Comparison of ENCODE assay signal across 14 cellular contexts in the genomic region with DNA sequence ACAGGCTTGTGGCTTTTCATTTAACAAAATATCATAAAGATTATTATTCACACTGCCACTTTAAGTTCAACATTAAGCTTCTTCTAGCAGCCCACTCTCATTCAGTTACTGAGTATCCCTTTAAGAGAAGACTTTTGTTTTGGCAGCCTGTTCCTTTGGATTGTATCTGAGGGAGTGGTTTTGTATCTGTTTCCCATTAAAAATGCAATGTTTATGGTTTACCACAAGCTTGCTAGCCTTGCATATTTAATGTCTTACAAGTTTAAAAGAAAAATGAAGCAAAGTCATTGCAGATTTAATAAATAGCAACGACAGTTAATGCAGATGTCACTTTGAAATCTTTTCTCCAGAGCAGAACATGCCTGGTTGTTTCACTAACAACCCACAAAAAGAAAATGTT. TPM values are rescaled to one million over a fixed set of nuclear protein-coding genes. Genes with fewer than 3 reads are reported as not detected.
DNase-seq lines count a peak whose midpoint lies in the region; ATAC-seq, FAIRE-seq and TF ChIP-seq lines count a peak whose summit lies in the region.
"Had no signal": no experiment of that assay in that cellular context is flagged by ENCODE, and none has a peak within 500 bp of the region (broad histone marks: within the 10 kb centered on the region; RNA-seq: fewer than 3 reads in every experiment).

No MANE protein-coding gene starts in this region.

- H3K36me3 ChIP-seq in astrocyte (ENCODE audit: insufficient read depth, low read length) (no peaks in the 10 kb centered on the region), keratinocyte (ENCODE audit: control insufficient read depth in 2 of 2, extremely low read depth in 1 of 2, insufficient read depth in 2 of 2, low read length in 2 of 2) (no peaks in the 10 kb centered on the region), subcutaneous abdominal adipose tissue (ENCODE audit: control insufficient read depth in 5 of 5, insufficient read depth in 5 of 5, low read length in 5 of 5) (no peaks in the 10 kb centered on the region)
- H3K36me3 ChIP-seq: prostate gland had no signal

- H3K36me3 Mint-ChIP-seq in astrocyte (ENCODE audit: low read depth, unreplicated experiment) (no peaks in the 10 kb centered on the region), immature natural killer cell (no peaks in the 10 kb centered on the region)
- H3K36me3 Mint-ChIP-seq in activated T-helper 2 cell treated with anti-CD3 and anti-CD28 coated beads, Interferon-gamma antibody, Interleukin-2, Interleukin-4, amounts not matched to agents 10 μg/mL and 5 μg/mL and 100 μg/mL, durations not matched to agents 14 hours and 24 hours and 36 hours (ENCODE audit: low read depth) = no peaks in the 10 kb centered on the region
- H3K36me3 Mint-ChIP-seq in activated CD4-positive, alpha-beta T cell treated with anti-CD3 and anti-CD28 coated beads for 36 hours (ENCODE audit: low read depth) = no peaks in the 10 kb centered on the region

- no peak for ATAC-seq in HG03039 (IDR thresholded peaks at IDR 0.05; ENCODE audit: unreplicated experiment)
- ATAC-seq in activated CD4-positive, alpha-beta T cell treated with anti-CD3 and anti-CD28 coated beads for 36 hours = no peak
- ATAC-seq: stimulated activated naive CD8-positive, alpha-beta T cell treated with anti-CD3 and anti-CD28 coated beads, Interleukin-15, amount 100 ng/mL, for 72 hours had no signal

- H3K4me2 ChIP-seq in astrocyte (ENCODE audit: low read length) (peak overlapping the region; percentile 73), keratinocyte (ENCODE audit: control insufficient read depth, extremely low read depth, insufficient read depth, low read depth, low read length) (peak overlapping the region; percentile 29)

- H3K9me1 ChIP-seq in keratinocyte (ENCODE audit: control insufficient read depth, extremely low read depth, insufficient read depth, low read length) = no peaks in the 10 kb centered on the region

- CTCF ChIA-PET in activated CD4-positive, alpha-beta T cell treated with anti-CD3 and anti-CD28 coated beads for 36 hours (lab: Charles Lee) = interaction anchor here (0.7 to 1.5 kb wide), 2 partner anchors 236 to 1250 kb away, joined by 3 read pairs; no protein-coding TSS in a partner anchor

- H3K4me1 ChIP-seq in astrocyte (ENCODE audit: insufficient read depth, low read length) = peaks cover 16% of the 10 kb centered on the region
- peaks cover 23% of the 10 kb centered on the region for H3K4me1 ChIP-seq in keratinocyte (ENCODE audit: control insufficient read depth, extremely low read depth, insufficient read depth, low read length)
- peaks cover 0 to 2% (median 0%) of the 10 kb centered on the region in 5 donors for H3K4me1 ChIP-seq in subcutaneous abdominal adipose tissue (ENCODE audit: control insufficient read depth in 5 of 5, insufficient read depth in 5 of 5, low read length in 5 of 5)
- H3K4me1 ChIP-seq: prostate gland had no signal

- H3K4me1 Mint-ChIP-seq in astrocyte (ENCODE audit: low read depth, unreplicated experiment) = peaks cover 5% of the 10 kb centered on the region
- H3K4me1 Mint-ChIP-seq in activated T-helper 2 cell treated with anti-CD3 and anti-CD28 coated beads, Interferon-gamma antibody, Interleukin-2, Interleukin-4, amounts not matched to agents 10 μg/mL and 5 μg/mL and 100 μg/mL, durations not matched to agents 14 hours and 24 hours and 36 hours (ENCODE audit: low read depth) = no peaks in the 10 kb centered on the region
- H3K4me1 Mint-ChIP-seq in immature natural killer cell = no peaks in the 10 kb centered on the region
- no peaks in the 10 kb centered on the region for H3K4me1 Mint-ChIP-seq in activated CD4-positive, alpha-beta T cell treated with anti-CD3 and anti-CD28 coated beads for 36 hours
- H3K4me1 Mint-ChIP-seq: stimulated activated naive CD8-positive, alpha-beta T cell treated with anti-CD3 and anti-CD28 coated beads, Interleukin-15, amount 100 ng/mL, for 72 hours had no signal

- DNase-seq in H54 (ENCODE audit: insufficient read length, low spot score) = no peak
- peak; percentile 83 for DNase-seq in astrocyte (ENCODE audit: low read depth)
- DNase-seq in keratinocyte (ENCODE audit: low read depth, low spot score) = no peak
- no peak for DNase-seq in activated T-helper 2 cell treated with anti-CD3 and anti-CD28 coated beads, Interferon-gamma antibody, Interleukin-2, Interleukin-4, amounts not matched to agents 10 μg/mL and 5 μg/mL and 100 μg/mL, durations not matched to agents 14 hours and 24 hours and 36 hours (ENCODE audit: low spot score)
- no peak for DNase-seq in immature natural killer cell
- no peak for DNase-seq in activated CD4-positive, alpha-beta T cell treated with anti-CD3 and anti-CD28 coated beads for 36 hours
- DNase-seq: head of caudate nucleus; NCI-H2171; stimulated activated naive CD8-positive, alpha-beta T cell treated with anti-CD3 and anti-CD28 coated beads, Interleukin-15, amount 100 ng/mL, for 72 hours had no signal

- TF ChIP-seq POLR2A in H54 (IDR thresholded peaks at IDR 0.05; ENCODE audit: low read depth, low read length) = no peak

- no peaks in the 10 kb centered on the region for H3K9me3 Mint-ChIP-seq in astrocyte (ENCODE audit: unreplicated experiment)
- H3K9me3 Mint-ChIP-seq in activated T-helper 2 cell treated with anti-CD3 and anti-CD28 coated beads, Interferon-gamma antibody, Interleukin-2, Interleukin-4, amounts not matched to agents 10 μg/mL and 5 μg/mL and 100 μg/mL, durations not matched to agents 14 hours and 24 hours and 36 hours = no peaks in the 10 kb centered on the region
- no peaks in the 10 kb centered on the region for H3K9me3 Mint-ChIP-seq in immature natural killer cell
- H3K9me3 Mint-ChIP-seq in activated CD4-positive, alpha-beta T cell treated with anti-CD3 and anti-CD28 coated beads for 36 hours (ENCODE audit: low read depth) = no peaks in the 10 kb centered on the region
- H3K9me3 Mint-ChIP-seq: stimulated activated naive CD8-positive, alpha-beta T cell treated with anti-CD3 and anti-CD28 coated beads, Interleukin-15, amount 100 ng/mL, for 72 hours; T-helper 2 cell treated with Interferon-gamma antibody and Interleukin-4, amounts not matched to agents 5 μg/mL and 100 μg/mL, for 36 hours had no signal

- intact Hi-C loops in activated T-helper 2 cell treated with anti-CD3 and anti-CD28 coated beads, Interferon-gamma antibody, Interleukin-2, Interleukin-4, amounts not matched to agents 10 μg/mL and 5 μg/mL and 100 μg/mL, durations not matched to agents 14 hours and 24 hours and 36 hours (cut with micrococcal nuclease) = loop anchor here (10.0 kb wide), 1 partner anchor 144 kb away; no protein-coding TSS in a partner anchor
- intact Hi-C loops in activated CD4-positive, alpha-beta T cell treated with anti-CD3 and anti-CD28 coated beads for 36 hours (cut with DNase I, micrococcal nuclease) = no loop called here

- peak overlapping the region; percentile 49 for H3K9ac ChIP-seq in astrocyte (ENCODE audit: low read length)
- no peak overlapping the region for H3K9ac ChIP-seq in keratinocyte (ENCODE audit: control insufficient read depth, extremely low read depth, insufficient read depth, low read length)
- no peak overlapping the region for H3K9ac ChIP-seq in subcutaneous abdominal adipose tissue (ENCODE audit: low read length in 5 of 5)

- H3K9me3 ChIP-seq in astrocyte (ENCODE audit: insufficient read depth, low read depth, low read length) (no peaks in the 10 kb centered on the region), keratinocyte (ENCODE audit: control insufficient read depth, low read depth, low read length) (no peaks in the 10 kb centered on the region), subcutaneous abdominal adipose tissue (ENCODE audit: control insufficient read depth in 5 of 5, low read length in 5 of 5) (no peaks in the 10 kb centered on the region)
- H3K9me3 ChIP-seq: prostate gland had no signal

- H2AFZ ChIP-seq in astrocyte (ENCODE audit: low read depth, low read length) (no peak overlapping the region), keratinocyte (ENCODE audit: control insufficient read depth, low read length) (peak overlapping the region; percentile 74)

- POLR2A ChIA-PET in activated CD4-positive, alpha-beta T cell treated with anti-CD3 and anti-CD28 coated beads for 36 hours (lab: Charles Lee) = interaction anchor here (0.6 kb wide), 1 partner anchor 85 kb away, joined by 3 read pairs; no protein-coding TSS in a partner anchor

- TF ChIP-seq CTCF in astrocyte (IDR thresholded peaks at IDR 0.05; ENCODE audit: insufficient read depth, low read depth, low read length) (no peak), keratinocyte (optimal IDR thresholded peaks at IDR 0.05 in 1 of 3, IDR thresholded peaks at IDR 0.05 in 1 of 3, conservative IDR thresholded peaks at IDR 0.05 in 1 of 3; ENCODE audit: extremely low read depth in 1 of 3, insufficient read depth in 2 of 3, low read length in 3 of 3) (no peak)

- H3K4me3 Mint-ChIP-seq in astrocyte (ENCODE audit: unreplicated experiment) (no peak overlapping the region), immature natural killer cell (no peak overlapping the region)
- H3K4me3 Mint-ChIP-seq in activated T-helper 2 cell treated with anti-CD3 and anti-CD28 coated beads, Interferon-gamma antibody, Interleukin-2, Interleukin-4, amounts not matched to agents 10 μg/mL and 5 μg/mL and 100 μg/mL, durations not matched to agents 14 hours and 24 hours and 36 hours (ENCODE audit: low read depth) = no peak overlapping the region
- no peak overlapping the region for H3K4me3 Mint-ChIP-seq in activated CD4-positive, alpha-beta T cell treated with anti-CD3 and anti-CD28 coated beads for 36 hours
- H3K4me3 Mint-ChIP-seq: stimulated activated naive CD8-positive, alpha-beta T cell treated with anti-CD3 and anti-CD28 coated beads, Interleukin-15, amount 100 ng/mL, for 72 hours; T-helper 2 cell treated with Interferon-gamma antibody and Interleukin-4, amounts not matched to agents 5 μg/mL and 100 μg/mL, for 36 hours had no signal

- H3K27me3 Mint-ChIP-seq in astrocyte (ENCODE audit: low read depth, unreplicated experiment) = no peaks in the 10 kb centered on the region
- no peaks in the 10 kb centered on the region for H3K27me3 Mint-ChIP-seq in activated T-helper 2 cell treated with anti-CD3 and anti-CD28 coated beads, Interferon-gamma antibody, Interleukin-2, Interleukin-4, amounts not matched to agents 10 μg/mL and 5 μg/mL and 100 μg/mL, durations not matched to agents 14 hours and 24 hours and 36 hours (ENCODE audit: low read depth)
- peaks cover 0 to 2% (median 1%) of the 10 kb centered on the region in 3 donors for H3K27me3 Mint-ChIP-seq in immature natural killer cell (ENCODE audit: low read depth in 3 of 3)
- H3K27me3 Mint-ChIP-seq in activated CD4-positive, alpha-beta T cell treated with anti-CD3 and anti-CD28 coated beads for 36 hours = no peaks in the 10 kb centered on the region
- H3K27me3 Mint-ChIP-seq: stimulated activated naive CD8-positive, alpha-beta T cell treated with anti-CD3 and anti-CD28 coated beads, Interleukin-15, amount 100 ng/mL, for 72 hours had no signal

- no peaks in the 10 kb centered on the region for H4K20me1 ChIP-seq in astrocyte (ENCODE audit: insufficient read depth, low read length)
- H4K20me1 ChIP-seq in keratinocyte (ENCODE audit: control insufficient read depth, extremely low read depth, insufficient read depth, low read length) = no peaks in the 10 kb centered on the region

- H3K27ac ChIP-seq in astrocyte (ENCODE audit: low read depth, low read length) (peak overlapping the region; percentile 14), keratinocyte (ENCODE audit: control insufficient read depth, insufficient read depth, low read length) (no peak overlapping the region), subcutaneous abdominal adipose tissue (ENCODE audit: low read depth, low read length) (no peak overlapping the region)
- H3K27ac ChIP-seq: HL-60 had no signal

- H3K27ac Mint-ChIP-seq in astrocyte (ENCODE audit: unreplicated experiment) = no peak overlapping the region
- no peak overlapping the region for H3K27ac Mint-ChIP-seq in activated T-helper 2 cell treated with anti-CD3 and anti-CD28 coated beads, Interferon-gamma antibody, Interleukin-2, Interleukin-4, amounts not matched to agents 10 μg/mL and 5 μg/mL and 100 μg/mL, durations not matched to agents 14 hours and 24 hours and 36 hours
- no peak overlapping the region for H3K27ac Mint-ChIP-seq in immature natural killer cell
- H3K27ac Mint-ChIP-seq in activated CD4-positive, alpha-beta T cell treated with anti-CD3 and anti-CD28 coated beads for 36 hours = no peak overlapping the region
- H3K27ac Mint-ChIP-seq: stimulated activated naive CD8-positive, alpha-beta T cell treated with anti-CD3 and anti-CD28 coated beads, Interleukin-15, amount 100 ng/mL, for 72 hours; T-helper 2 cell treated with Interferon-gamma antibody and Interleukin-4, amounts not matched to agents 5 μg/mL and 100 μg/mL, for 36 hours had no signal

- H3K79me2 ChIP-seq in astrocyte (ENCODE audit: insufficient read depth, low read length) = no peaks in the 10 kb centered on the region
- H3K79me2 ChIP-seq in keratinocyte (ENCODE audit: control insufficient read depth, insufficient read depth, low read length) = no peaks in the 10 kb centered on the region

- dilution Hi-C loops in keratinocyte (cut with MboI; ENCODE audit: extremely low pct_ligation_motif_present, low sequenced_read_pairs) = no loop called here

- peak; percentile 67 for FAIRE-seq in H54 (lab: Jason Lieb, UNC)
- peak; percentile 56 for FAIRE-seq in astrocyte (lab: Jason Lieb, UNC)
- FAIRE-seq in keratinocyte (lab: Jason Lieb, UNC) = peak; percentile 43

- H3K4me3 ChIP-seq in astrocyte (ENCODE audit: insufficient read depth, low read depth, low read length) (peak overlapping the region; percentile 40), keratinocyte (ENCODE audit: control insufficient read depth in 2 of 3, extremely low read depth in 1 of 3, insufficient read depth in 2 of 3, low read depth in 1 of 3, low read length in 3 of 3) (no peak overlapping the region), subcutaneous abdominal adipose tissue (ENCODE audit: low read depth in 1 of 5, low read length in 5 of 5) (peak overlapping the region; percentile 30 to 70 (median 54))

- H3K27me3 ChIP-seq in astrocyte (ENCODE audit: insufficient read depth, low read length) (no peaks in the 10 kb centered on the region), keratinocyte (ENCODE audit: control insufficient read depth, extremely low read depth, insufficient read depth, low read length) (no peaks in the 10 kb centered on the region), subcutaneous abdominal adipose tissue (ENCODE audit: control insufficient read depth in 5 of 5, insufficient read depth in 4 of 5, low read length in 5 of 5) (peaks cover 0 to 6% (median 0%) of the 10 kb centered on the region in 5 donors)

RNA-seq across cellular contexts. Expression of a gene that starts 2.0 kb away (rescaled TPM):
- total RNA-seq in astrocyte = 0.57 and 0.87 TPM in 2 replicates
- polyA plus RNA-seq in keratinocyte (1.1 to 24.8 TPM (median 2.5 TPM) in 3 replicates), immature natural killer cell (not detected)
- polyA plus RNA-seq in keratinocyte (2011; ENCODE audit: low read depth) = 1.5 TPM
- 1.8 and 2.8 TPM in 2 replicates for polyA plus RNA-seq in keratinocyte (2011; cell fraction: cytosol; rRNA removed)
- 5.1 and 8.2 TPM in 2 replicates for polyA plus RNA-seq in keratinocyte (2011; cell fraction: nucleus; rRNA removed)
- 0.37 and 2.6 TPM in 2 replicates for polyA plus RNA-seq in keratinocyte (2012; ENCODE audit: low replicate concordance)
- polyA minus RNA-seq in keratinocyte = 0.26 to 8.8 TPM (median 1.0 TPM) in 3 replicates
- polyA minus RNA-seq in keratinocyte (2011; cell fraction: cytosol; rRNA and poly(A)+ RNA removed) = 0.96 TPM
- polyA minus RNA-seq in keratinocyte (2011; cell fraction: nucleus; rRNA and poly(A)+ RNA removed) = 2.4 and 11.3 TPM in 2 replicates
- total RNA-seq in activated T-helper 2 cell treated with anti-CD3 and anti-CD28 coated beads, Interferon-gamma antibody, Interleukin-2, Interleukin-4, amounts not matched to agents 10 μg/mL and 5 μg/mL and 100 μg/mL, durations not matched to agents 14 hours and 24 hours and 36 hours = not detected in 2 replicates
- total RNA-seq in activated CD4-positive, alpha-beta T cell treated with anti-CD3 and anti-CD28 coated beads for 36 hours = not detected

Comparison
In these comparisons a context has a peak if more than half of its experiments do, and no peak if none do; other contexts are left out.
1. H3K4me3 ChIP-seq: peak in astrocyte (single experiment) and subcutaneous abdominal adipose tissue (5 of 5); none in keratinocyte (0 of 3).